In the genomic region with DNA sequence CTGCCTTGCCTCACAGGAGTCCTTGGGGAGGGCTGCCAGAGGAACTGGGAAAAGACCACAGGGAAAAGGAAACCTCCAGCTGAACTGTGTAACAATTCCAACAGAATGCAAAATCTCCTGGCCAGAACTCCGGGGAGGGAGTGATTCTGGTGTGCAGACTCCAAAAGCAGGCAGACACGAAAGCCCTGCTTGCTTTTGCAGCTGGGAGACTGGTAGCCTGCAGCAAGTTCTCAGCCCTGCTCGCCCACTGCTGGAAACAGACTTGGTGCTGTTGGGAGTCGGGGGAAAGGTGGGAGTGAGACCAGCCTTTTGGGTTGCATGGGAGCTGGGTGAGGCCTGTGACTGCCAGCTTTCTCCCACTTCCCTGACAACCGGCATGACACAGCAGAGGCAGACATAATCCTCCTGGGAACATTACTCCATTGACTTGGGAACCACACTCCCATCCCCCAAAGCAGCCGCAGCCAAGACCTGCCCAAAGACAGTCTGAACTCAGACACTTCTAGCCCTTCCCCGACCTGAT, we compare ENCODE assay signal across 1 cellular context.
TF ChIP-seq lines count a peak whose summit lies in the region.

No MANE protein-coding gene starts in this region.

TF ChIP-seq in K562, 482 proteins besides CTCF, POLR2A, EP300 and RAD21:
- TF ChIP-seq SAFB2 (IDR thresholded peaks at IDR 0.05; ENCODE audit: borderline replicate concordance, low read depth, low read length, severe bottlenecking) (no peak), NR2C2 (CRISPR knock-in tag; IDR thresholded peaks at IDR 0.05) (no peak), NR2C2 (tag; IDR thresholded peaks at IDR 0.05) (no peak), STAT5A (IDR thresholded peaks at IDR 0.05; ENCODE audit: borderline replicate concordance, low read length) (no peak), ZNF668 (CRISPR knock-in tag; IDR thresholded peaks at IDR 0.05) (no peak), IFI16 (CRISPR knock-in tag; IDR thresholded peaks at IDR 0.05) (no peak), IRF2 (CRISPR knock-in tag; IDR thresholded peaks at IDR 0.05) (no peak), ZKSCAN3 (CRISPR knock-in tag; IDR thresholded peaks at IDR 0.05) (no peak), HNRNPL (IDR thresholded peaks at IDR 0.05; ENCODE audit: low read depth, low read length) (no peak), GATA2 (CRISPR knock-in tag; IDR thresholded peaks at IDR 0.05) (no peak), MAFF (IDR thresholded peaks at IDR 0.05; ENCODE audit: low read length) (no peak), LCOR (CRISPR knock-in tag; IDR thresholded peaks at IDR 0.05) (no peak), KHSRP (IDR thresholded peaks at IDR 0.05) (no peak), TSC22D4 (tag; IDR thresholded peaks at IDR 0.05) (no peak), ZNF764 (CRISPR knock-in tag; IDR thresholded peaks at IDR 0.05; ENCODE audit: low read depth) (no peak), NCOA1 (IDR thresholded peaks at IDR 0.05; ENCODE audit: low read depth) (no peak)
- TF ChIP-seq, protein P1, sequence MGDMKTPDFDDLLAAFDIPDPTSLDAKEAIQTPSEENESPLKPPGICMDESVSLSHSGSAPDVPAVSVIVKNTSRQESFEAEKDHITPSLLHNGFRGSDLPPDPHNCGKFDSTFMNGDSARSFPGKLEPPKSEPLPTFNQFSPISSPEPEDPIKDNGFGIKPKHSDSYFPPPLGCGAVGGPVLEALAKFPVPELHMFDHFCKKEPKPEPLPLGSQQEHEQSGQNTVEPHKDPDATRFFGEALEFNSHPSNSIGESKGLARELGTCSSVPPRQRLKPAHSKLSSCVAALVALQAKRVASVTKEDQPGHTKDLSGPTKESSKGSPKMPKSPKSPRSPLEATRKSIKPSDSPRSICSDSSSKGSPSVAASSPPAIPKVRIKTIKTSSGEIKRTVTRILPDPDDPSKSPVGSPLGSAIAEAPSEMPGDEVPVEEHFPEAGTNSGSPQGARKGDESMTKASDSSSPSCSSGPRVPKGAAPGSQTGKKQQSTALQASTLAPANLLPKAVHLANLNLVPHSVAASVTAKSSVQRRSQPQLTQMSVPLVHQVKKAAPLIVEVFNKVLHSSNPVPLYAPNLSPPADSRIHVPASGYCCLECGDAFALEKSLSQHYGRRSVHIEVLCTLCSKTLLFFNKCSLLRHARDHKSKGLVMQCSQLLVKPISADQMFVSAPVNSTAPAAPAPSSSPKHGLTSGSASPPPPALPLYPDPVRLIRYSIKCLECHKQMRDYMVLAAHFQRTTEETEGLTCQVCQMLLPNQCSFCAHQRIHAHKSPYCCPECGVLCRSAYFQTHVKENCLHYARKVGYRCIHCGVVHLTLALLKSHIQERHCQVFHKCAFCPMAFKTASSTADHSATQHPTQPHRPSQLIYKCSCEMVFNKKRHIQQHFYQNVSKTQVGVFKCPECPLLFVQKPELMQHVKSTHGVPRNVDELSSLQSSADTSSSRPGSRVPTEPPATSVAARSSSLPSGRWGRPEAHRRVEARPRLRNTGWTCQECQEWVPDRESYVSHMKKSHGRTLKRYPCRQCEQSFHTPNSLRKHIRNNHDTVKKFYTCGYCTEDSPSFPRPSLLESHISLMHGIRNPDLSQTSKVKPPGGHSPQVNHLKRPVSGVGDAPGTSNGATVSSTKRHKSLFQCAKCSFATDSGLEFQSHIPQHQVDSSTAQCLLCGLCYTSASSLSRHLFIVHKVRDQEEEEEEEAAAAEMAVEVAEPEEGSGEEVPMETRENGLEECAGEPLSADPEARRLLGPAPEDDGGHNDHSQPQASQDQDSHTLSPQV (IDR thresholded peaks at IDR 0.05) = no peak
- TF ChIP-seq, protein P2, sequence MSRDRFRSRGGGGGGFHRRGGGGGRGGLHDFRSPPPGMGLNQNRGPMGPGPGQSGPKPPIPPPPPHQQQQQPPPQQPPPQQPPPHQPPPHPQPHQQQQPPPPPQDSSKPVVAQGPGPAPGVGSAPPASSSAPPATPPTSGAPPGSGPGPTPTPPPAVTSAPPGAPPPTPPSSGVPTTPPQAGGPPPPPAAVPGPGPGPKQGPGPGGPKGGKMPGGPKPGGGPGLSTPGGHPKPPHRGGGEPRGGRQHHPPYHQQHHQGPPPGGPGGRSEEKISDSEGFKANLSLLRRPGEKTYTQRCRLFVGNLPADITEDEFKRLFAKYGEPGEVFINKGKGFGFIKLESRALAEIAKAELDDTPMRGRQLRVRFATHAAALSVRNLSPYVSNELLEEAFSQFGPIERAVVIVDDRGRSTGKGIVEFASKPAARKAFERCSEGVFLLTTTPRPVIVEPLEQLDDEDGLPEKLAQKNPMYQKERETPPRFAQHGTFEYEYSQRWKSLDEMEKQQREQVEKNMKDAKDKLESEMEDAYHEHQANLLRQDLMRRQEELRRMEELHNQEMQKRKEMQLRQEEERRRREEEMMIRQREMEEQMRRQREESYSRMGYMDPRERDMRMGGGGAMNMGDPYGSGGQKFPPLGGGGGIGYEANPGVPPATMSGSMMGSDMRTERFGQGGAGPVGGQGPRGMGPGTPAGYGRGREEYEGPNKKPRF (IDR thresholded peaks at IDR 0.05; ENCODE audit: low read depth, low read length) = no peak
- TF ChIP-seq, protein P3, sequence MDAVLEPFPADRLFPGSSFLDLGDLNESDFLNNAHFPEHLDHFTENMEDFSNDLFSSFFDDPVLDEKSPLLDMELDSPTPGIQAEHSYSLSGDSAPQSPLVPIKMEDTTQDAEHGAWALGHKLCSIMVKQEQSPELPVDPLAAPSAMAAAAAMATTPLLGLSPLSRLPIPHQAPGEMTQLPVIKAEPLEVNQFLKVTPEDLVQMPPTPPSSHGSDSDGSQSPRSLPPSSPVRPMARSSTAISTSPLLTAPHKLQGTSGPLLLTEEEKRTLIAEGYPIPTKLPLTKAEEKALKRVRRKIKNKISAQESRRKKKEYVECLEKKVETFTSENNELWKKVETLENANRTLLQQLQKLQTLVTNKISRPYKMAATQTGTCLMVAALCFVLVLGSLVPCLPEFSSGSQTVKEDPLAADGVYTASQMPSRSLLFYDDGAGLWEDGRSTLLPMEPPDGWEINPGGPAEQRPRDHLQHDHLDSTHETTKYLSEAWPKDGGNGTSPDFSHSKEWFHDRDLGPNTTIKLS (IDR thresholded peaks at IDR 0.05; ENCODE audit: borderline replicate concordance, low read depth) = no peak
- TF ChIP-seq, protein P4, sequence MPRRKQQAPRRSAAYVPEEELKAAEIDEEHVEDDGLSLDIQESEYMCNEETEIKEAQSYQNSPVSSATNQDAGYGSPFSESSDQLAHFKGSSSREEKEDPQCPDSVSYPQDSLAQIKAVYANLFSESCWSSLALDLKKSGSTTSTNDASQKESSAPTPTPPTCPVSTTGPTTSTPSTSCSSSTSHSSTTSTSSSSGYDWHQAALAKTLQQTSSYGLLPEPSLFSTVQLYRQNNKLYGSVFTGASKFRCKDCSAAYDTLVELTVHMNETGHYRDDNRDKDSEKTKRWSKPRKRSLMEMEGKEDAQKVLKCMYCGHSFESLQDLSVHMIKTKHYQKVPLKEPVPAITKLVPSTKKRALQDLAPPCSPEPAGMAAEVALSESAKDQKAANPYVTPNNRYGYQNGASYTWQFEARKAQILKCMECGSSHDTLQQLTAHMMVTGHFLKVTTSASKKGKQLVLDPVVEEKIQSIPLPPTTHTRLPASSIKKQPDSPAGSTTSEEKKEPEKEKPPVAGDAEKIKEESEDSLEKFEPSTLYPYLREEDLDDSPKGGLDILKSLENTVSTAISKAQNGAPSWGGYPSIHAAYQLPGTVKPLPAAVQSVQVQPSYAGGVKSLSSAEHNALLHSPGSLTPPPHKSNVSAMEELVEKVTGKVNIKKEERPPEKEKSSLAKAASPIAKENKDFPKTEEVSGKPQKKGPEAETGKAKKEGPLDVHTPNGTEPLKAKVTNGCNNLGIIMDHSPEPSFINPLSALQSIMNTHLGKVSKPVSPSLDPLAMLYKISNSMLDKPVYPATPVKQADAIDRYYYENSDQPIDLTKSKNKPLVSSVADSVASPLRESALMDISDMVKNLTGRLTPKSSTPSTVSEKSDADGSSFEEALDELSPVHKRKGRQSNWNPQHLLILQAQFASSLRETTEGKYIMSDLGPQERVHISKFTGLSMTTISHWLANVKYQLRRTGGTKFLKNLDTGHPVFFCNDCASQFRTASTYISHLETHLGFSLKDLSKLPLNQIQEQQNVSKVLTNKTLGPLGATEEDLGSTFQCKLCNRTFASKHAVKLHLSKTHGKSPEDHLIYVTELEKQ (CRISPR knock-in tag; IDR thresholded peaks at IDR 0.05) = no peak
- TF ChIP-seq, protein P5, sequence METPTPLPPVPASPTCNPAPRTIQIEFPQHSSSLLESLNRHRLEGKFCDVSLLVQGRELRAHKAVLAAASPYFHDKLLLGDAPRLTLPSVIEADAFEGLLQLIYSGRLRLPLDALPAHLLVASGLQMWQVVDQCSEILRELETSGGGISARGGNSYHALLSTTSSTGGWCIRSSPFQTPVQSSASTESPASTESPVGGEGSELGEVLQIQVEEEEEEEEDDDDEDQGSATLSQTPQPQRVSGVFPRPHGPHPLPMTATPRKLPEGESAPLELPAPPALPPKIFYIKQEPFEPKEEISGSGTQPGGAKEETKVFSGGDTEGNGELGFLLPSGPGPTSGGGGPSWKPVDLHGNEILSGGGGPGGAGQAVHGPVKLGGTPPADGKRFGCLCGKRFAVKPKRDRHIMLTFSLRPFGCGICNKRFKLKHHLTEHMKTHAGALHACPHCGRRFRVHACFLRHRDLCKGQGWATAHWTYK (CRISPR knock-in tag; IDR thresholded peaks at IDR 0.05) = no peak
